ENCODE assay signal across 27 cellular contexts in genomic region chr17:43445009-43445589, GRCh38. TPM values are rescaled to one million over a fixed set of nuclear protein-coding genes. Genes with fewer than 3 reads are reported as not detected.
DNase-seq lines count a peak whose midpoint lies in the region; ATAC-seq and TF ChIP-seq lines count a peak whose summit lies in the region.
"Had no signal": no experiment of that assay in that cellular context is flagged by ENCODE, and none has a peak within 500 bp of the region (broad histone marks: within the 10 kb centered on the region; RNA-seq: fewer than 3 reads in every experiment).

No MANE protein-coding gene starts in this region.

- peaks cover 12% of the 10 kb centered on the region for H3K4me1 Mint-ChIP-seq in mesothelial cell of epicardium
- no peaks in the 10 kb centered on the region for H3K4me1 Mint-ChIP-seq in activated T-helper 2 cell treated with anti-CD3 and anti-CD28 coated beads, Interferon-gamma antibody, Interleukin-2, Interleukin-4, amounts not matched to agents 10 μg/mL and 5 μg/mL and 100 μg/mL, durations not matched to agents 14 hours and 24 hours and 36 hours (ENCODE audit: low read depth)
- H3K4me1 Mint-ChIP-seq: activated CD4-positive, alpha-beta T cell treated with anti-CD3 and anti-CD28 coated beads, Interleukin-2, amount 10 ng/mL, durations not matched to agents 24 days and 14 days; activated CD8-positive, alpha-beta memory T cell treated with anti-CD3 and anti-CD28 coated beads, Interleukin-2, amount 10 ng/mL, durations not matched to agents 7 days and 5 days; stimulated activated naive CD8-positive, alpha-beta T cell treated with anti-CD3 and anti-CD28 coated beads, Interleukin-15, amount 100 ng/mL, for 72 hours had no signal

- DNase-seq in NCI-H146 (lab: John Stamatoyannopoulos, UW) (peak; percentile 2), NCI-H146 treated with DMSO at 0.1 percent for 48 hours (lab: John Stamatoyannopoulos, UW; ENCODE audit: unreplicated experiment) (no peak), esophagus squamous epithelium (lab: John Stamatoyannopoulos, UW) (no peak), mesothelial cell of epicardium (ENCODE audit: low spot score in 2 of 2, unreplicated experiment in 2 of 2) (no peak), thyroid gland (no peak), H4 (ENCODE audit: low spot score) (no peak)
- DNase-seq in activated T-helper 2 cell treated with anti-CD3 and anti-CD28 coated beads, Interferon-gamma antibody, Interleukin-2, Interleukin-4, amounts not matched to agents 10 μg/mL and 5 μg/mL and 100 μg/mL, durations not matched to agents 14 hours and 24 hours and 36 hours (ENCODE audit: low spot score) = no peak
- DNase-seq: activated CD4-positive, alpha-beta T cell treated with anti-CD3 and anti-CD28 coated beads, Interleukin-2, amount 10 ng/mL, durations not matched to agents 24 days and 14 days; activated CD8-positive, alpha-beta memory T cell treated with anti-CD3 and anti-CD28 coated beads, Interleukin-2, amount 10 ng/mL, durations not matched to agents 7 days and 5 days; activated naive CD4-positive, alpha-beta T cell treated with anti-CD3 and anti-CD28 coated beads, Interleukin-2, amount 50 U/mL, for 16 hours; AML-193; amygdala; CD8-positive, alpha-beta T cell; effector memory CD8-positive, alpha-beta T cell; MM.1S; NCI-H510A; posterior cingulate gyrus; stimulated activated naive CD8-positive, alpha-beta T cell treated with anti-CD3 and anti-CD28 coated beads, Interleukin-15, amount 100 ng/mL, for 72 hours had no signal

- H3K4me3 Mint-ChIP-seq in mesothelial cell of epicardium = no peak overlapping the region
- no peak overlapping the region for H3K4me3 Mint-ChIP-seq in activated T-helper 2 cell treated with anti-CD3 and anti-CD28 coated beads, Interferon-gamma antibody, Interleukin-2, Interleukin-4, amounts not matched to agents 10 μg/mL and 5 μg/mL and 100 μg/mL, durations not matched to agents 14 hours and 24 hours and 36 hours (ENCODE audit: low read depth)
- H3K4me3 Mint-ChIP-seq: activated CD4-positive, alpha-beta T cell treated with anti-CD3 and anti-CD28 coated beads, Interleukin-2, amount 10 ng/mL, durations not matched to agents 24 days and 14 days; activated CD8-positive, alpha-beta memory T cell treated with anti-CD3 and anti-CD28 coated beads, Interleukin-2, amount 10 ng/mL, durations not matched to agents 7 days and 5 days; CD8-positive, alpha-beta T cell; effector memory CD8-positive, alpha-beta T cell; natural killer cell treated with Interleukin-12 subunit alpha and Interleukin-12 subunit beta and Interleukin-15 and Interleukin-18, amount 100 ng/mL, for 72 hours; stimulated activated naive CD8-positive, alpha-beta T cell treated with anti-CD3 and anti-CD28 coated beads, Interleukin-15, amount 100 ng/mL, for 72 hours; T-helper 2 cell treated with Interferon-gamma antibody and Interleukin-4, amounts not matched to agents 5 μg/mL and 100 μg/mL, for 36 hours had no signal

- H3K9me3 ChIP-seq in esophagus squamous epithelium = no peaks in the 10 kb centered on the region
- no peaks in the 10 kb centered on the region for H3K9me3 ChIP-seq in thyroid gland

- TF ChIP-seq POLR2A in esophagus squamous epithelium (IDR thresholded peaks at IDR 0.05) = no peak
- TF ChIP-seq POLR2A in thyroid gland (IDR thresholded peaks at IDR 0.05) = no peak

- H3K27me3 ChIP-seq in esophagus squamous epithelium (no peaks in the 10 kb centered on the region), thyroid gland (no peaks in the 10 kb centered on the region)
- H3K27me3 ChIP-seq: cardiac muscle cell had no signal

- no peak for TF ChIP-seq CTCF in esophagus squamous epithelium (IDR thresholded peaks at IDR 0.05)
- TF ChIP-seq CTCF in mesothelial cell of epicardium (IDR thresholded peaks at IDR 0.05; ENCODE audit: unreplicated experiment) = no peak
- no peak for TF ChIP-seq CTCF in thyroid gland (IDR thresholded peaks at IDR 0.05)

- no peaks in the 10 kb centered on the region for H3K27me3 Mint-ChIP-seq in mesothelial cell of epicardium (ENCODE audit: low read depth)
- H3K27me3 Mint-ChIP-seq in activated T-helper 2 cell treated with anti-CD3 and anti-CD28 coated beads, Interferon-gamma antibody, Interleukin-2, Interleukin-4, amounts not matched to agents 10 μg/mL and 5 μg/mL and 100 μg/mL, durations not matched to agents 14 hours and 24 hours and 36 hours (ENCODE audit: low read depth) = peaks cover 4% of the 10 kb centered on the region
- H3K27me3 Mint-ChIP-seq: type B pancreatic cell had no signal

- no peak overlapping the region for H3K4me3 ChIP-seq in esophagus squamous epithelium
- H3K4me3 ChIP-seq in thyroid gland (replicated peaks in 1 of 3) = no peak overlapping the region
- H3K4me3 ChIP-seq: cardiac muscle cell, coronary artery, K562 had no signal

- peak overlapping the region; percentile 67 for H3K27ac Mint-ChIP-seq in mesothelial cell of epicardium
- H3K27ac Mint-ChIP-seq in activated T-helper 2 cell treated with anti-CD3 and anti-CD28 coated beads, Interferon-gamma antibody, Interleukin-2, Interleukin-4, amounts not matched to agents 10 μg/mL and 5 μg/mL and 100 μg/mL, durations not matched to agents 14 hours and 24 hours and 36 hours = no peak overlapping the region
- H3K27ac Mint-ChIP-seq: activated CD4-positive, alpha-beta T cell treated with anti-CD3 and anti-CD28 coated beads, Interleukin-2, amount 10 ng/mL, durations not matched to agents 24 days and 14 days; activated CD8-positive, alpha-beta memory T cell treated with anti-CD3 and anti-CD28 coated beads, Interleukin-2, amount 10 ng/mL, durations not matched to agents 7 days and 5 days; CD8-positive, alpha-beta T cell; effector memory CD8-positive, alpha-beta T cell; natural killer cell treated with Interleukin-12 subunit alpha and Interleukin-12 subunit beta and Interleukin-15 and Interleukin-18, amount 100 ng/mL, for 72 hours; stimulated activated naive CD8-positive, alpha-beta T cell treated with anti-CD3 and anti-CD28 coated beads, Interleukin-15, amount 100 ng/mL, for 72 hours; T-helper 2 cell treated with Interferon-gamma antibody and Interleukin-4, amounts not matched to agents 5 μg/mL and 100 μg/mL, for 36 hours had no signal

- peaks cover 4% of the 10 kb centered on the region for H3K9me3 Mint-ChIP-seq in mesothelial cell of epicardium
- H3K9me3 Mint-ChIP-seq in activated T-helper 2 cell treated with anti-CD3 and anti-CD28 coated beads, Interferon-gamma antibody, Interleukin-2, Interleukin-4, amounts not matched to agents 10 μg/mL and 5 μg/mL and 100 μg/mL, durations not matched to agents 14 hours and 24 hours and 36 hours = no peaks in the 10 kb centered on the region
- H3K9me3 Mint-ChIP-seq: activated CD4-positive, alpha-beta T cell treated with anti-CD3 and anti-CD28 coated beads, Interleukin-2, amount 10 ng/mL, durations not matched to agents 24 days and 14 days; CD8-positive, alpha-beta T cell; effector memory CD8-positive, alpha-beta T cell; natural killer cell treated with Interleukin-12 subunit alpha and Interleukin-12 subunit beta and Interleukin-15 and Interleukin-18, amount 100 ng/mL, for 72 hours; stimulated activated naive CD8-positive, alpha-beta T cell treated with anti-CD3 and anti-CD28 coated beads, Interleukin-15, amount 100 ng/mL, for 72 hours; T-helper 2 cell treated with Interferon-gamma antibody and Interleukin-4, amounts not matched to agents 5 μg/mL and 100 μg/mL, for 36 hours; type B pancreatic cell had no signal

- no peaks in the 10 kb centered on the region for H3K36me3 Mint-ChIP-seq in mesothelial cell of epicardium
- no peaks in the 10 kb centered on the region for H3K36me3 Mint-ChIP-seq in activated T-helper 2 cell treated with anti-CD3 and anti-CD28 coated beads, Interferon-gamma antibody, Interleukin-2, Interleukin-4, amounts not matched to agents 10 μg/mL and 5 μg/mL and 100 μg/mL, durations not matched to agents 14 hours and 24 hours and 36 hours (ENCODE audit: low read depth)
- H3K36me3 Mint-ChIP-seq: activated CD8-positive, alpha-beta memory T cell treated with anti-CD3 and anti-CD28 coated beads, Interleukin-2, amount 10 ng/mL, durations not matched to agents 7 days and 5 days; CD8-positive, alpha-beta T cell; natural killer cell treated with Interleukin-12 subunit alpha and Interleukin-12 subunit beta and Interleukin-15 and Interleukin-18, amount 100 ng/mL, for 72 hours; type B pancreatic cell had no signal

- peak overlapping the region; percentile 82 to 88 (median 86) for H3K27ac ChIP-seq in esophagus squamous epithelium
- peak overlapping the region; percentile 84 to 92 (median 92) for H3K27ac ChIP-seq in thyroid gland
- H3K27ac ChIP-seq: 22Rv1, cardiac muscle cell, coronary artery, VCaP had no signal

- no peak for ATAC-seq in HG03354 (IDR thresholded peaks at IDR 0.05; ENCODE audit: poor library complexity, severe bottlenecking, unreplicated experiment)
- ATAC-seq: activated CD8-positive, alpha-beta memory T cell treated with anti-CD3 and anti-CD28 coated beads, Interleukin-2, amount 10 ng/mL, durations not matched to agents 7 days and 5 days; CD8-positive, alpha-beta T cell; effector memory CD8-positive, alpha-beta T cell; K562; natural killer cell treated with Interleukin-12 subunit alpha and Interleukin-12 subunit beta and Interleukin-15 and Interleukin-18, amount 100 ng/mL, for 72 hours; stimulated activated naive CD8-positive, alpha-beta T cell treated with anti-CD3 and anti-CD28 coated beads, Interleukin-15, amount 100 ng/mL, for 72 hours had no signal

- H3K36me3 ChIP-seq in esophagus squamous epithelium (no peaks in the 10 kb centered on the region), thyroid gland (no peaks in the 10 kb centered on the region)
- H3K36me3 ChIP-seq: cardiac muscle cell had no signal

- H3K4me1 ChIP-seq in esophagus squamous epithelium (peaks cover 0 to 49% (median 23%) of the 10 kb centered on the region in 3 donors), thyroid gland (peaks cover 28 to 36% of the 10 kb centered on the region in 2 donors)

- WGBS in esophagus squamous epithelium, 2 donors = 31 to 44% methylated on average over 5 of the region's 5 CpGs
- 32 to 35% methylated on average over 5 of the region's 5 CpGs for WGBS in thyroid gland, 2 donors

- intact Hi-C loops in esophagus squamous epithelium (cut with DNase I) (no loop called here), thyroid gland (cut with DNase I) (no loop called here)
- intact Hi-C loops in activated T-helper 2 cell treated with anti-CD3 and anti-CD28 coated beads, Interferon-gamma antibody, Interleukin-2, Interleukin-4, amounts not matched to agents 10 μg/mL and 5 μg/mL and 100 μg/mL, durations not matched to agents 14 hours and 24 hours and 36 hours (cut with micrococcal nuclease) = no loop called here

RNA-seq across cellular contexts. Expression of gene DHX8, which starts 38.7 kb away (rescaled TPM):
- total RNA-seq in esophagus squamous epithelium (10 to 100 TPM; 28.1 to 32.3 (median 31.0) TPM), mesothelial cell of epicardium (64.4 to 71.9 TPM (median 68.6 TPM) in 3 replicates), thyroid gland (100 to 1,000 TPM in 2 of 4 donors, 10 to 100 TPM in 2; 31.4 to 864 (median 78.8) TPM)
- 32.9 and 36.9 TPM in 2 replicates for total RNA-seq in H4 (2014; rRNA removed; shearing (Covaris generic))
- 53.2 and 56.8 TPM in 2 replicates for total RNA-seq in activated T-helper 2 cell treated with anti-CD3 and anti-CD28 coated beads, Interferon-gamma antibody, Interleukin-2, Interleukin-4, amounts not matched to agents 10 μg/mL and 5 μg/mL and 100 μg/mL, durations not matched to agents 14 hours and 24 hours and 36 hours

RNA-seq across cellular contexts. Expression of gene ARL4D, which starts 46.3 kb away (rescaled TPM):
- total RNA-seq in esophagus squamous epithelium (10 to 100 TPM; 54.2 to 94.1 (median 61.5) TPM), mesothelial cell of epicardium (7.9 to 8.6 TPM (median 8.1 TPM) in 3 replicates), thyroid gland (10 to 100 TPM; 32.8 to 57.4 (median 48.9) TPM)
- 6.1 and 8.4 TPM in 2 replicates for total RNA-seq in H4 (2014; rRNA removed; shearing (Covaris generic))
- total RNA-seq in activated T-helper 2 cell treated with anti-CD3 and anti-CD28 coated beads, Interferon-gamma antibody, Interleukin-2, Interleukin-4, amounts not matched to agents 10 μg/mL and 5 μg/mL and 100 μg/mL, durations not matched to agents 14 hours and 24 hours and 36 hours = 4.0 and 4.9 TPM in 2 replicates
